In the genomic region with DNA sequence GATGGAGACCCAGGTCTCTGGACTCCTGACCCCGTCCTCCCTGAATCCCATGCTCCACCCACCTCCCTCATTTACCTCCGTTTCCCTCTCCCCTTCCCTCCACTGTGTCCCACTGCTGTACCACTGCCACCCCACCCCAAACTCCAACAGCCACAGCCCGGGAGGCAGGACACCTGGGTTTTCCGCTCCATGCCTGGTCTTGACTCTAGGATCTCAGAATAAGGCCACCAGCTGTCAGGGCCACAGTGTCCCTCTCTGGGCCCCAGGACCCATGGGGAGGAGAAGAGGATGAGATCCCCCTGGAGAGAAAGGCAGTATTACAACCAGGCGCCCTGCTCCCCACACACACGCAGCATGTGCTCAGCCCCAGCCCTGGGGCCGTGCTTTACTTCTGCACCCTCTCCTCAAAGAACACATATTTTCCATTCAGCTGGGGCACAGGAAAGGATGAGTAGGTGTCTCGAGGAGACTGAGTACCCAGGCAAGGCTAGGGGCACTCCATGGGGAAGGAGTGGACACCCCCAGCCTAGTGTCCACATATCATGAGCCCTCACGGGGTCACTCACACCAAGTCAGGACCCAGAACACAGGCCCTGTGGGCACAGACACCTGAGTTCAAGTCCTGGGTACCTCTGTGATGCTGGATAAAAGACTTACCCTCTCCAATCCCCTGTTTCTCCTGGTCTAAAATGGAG, we compare ENCODE assay signal across 1 cellular context.
TF ChIP-seq lines count a peak whose summit lies in the region.

No MANE protein-coding gene starts in this region.

TF ChIP-seq in HepG2, 621 proteins besides CTCF, POLR2A, EP300 and RAD21:
- TF ChIP-seq PHB2 (IDR thresholded peaks at IDR 0.05; ENCODE audit: partially characterized antibody) (no peak), ZNF230 (CRISPR knock-in tag; IDR thresholded peaks at IDR 0.05) (no peak), KDM6A (CRISPR knock-in tag; IDR thresholded peaks at IDR 0.05; ENCODE audit: low read depth) (no peak), HMG20B (CRISPR knock-in tag; conservative IDR thresholded peaks at IDR 0.05) (no peak), TCF12 (IDR thresholded peaks at IDR 0.05) (no peak), TCF12 (CRISPR knock-in tag; IDR thresholded peaks at IDR 0.05) (no peak), ZNF570 (CRISPR knock-in tag; IDR thresholded peaks at IDR 0.05; ENCODE audit: borderline replicate concordance) (no peak), ZNF557 (CRISPR knock-in tag; IDR thresholded peaks at IDR 0.05) (no peak), SNRNP70 (IDR thresholded peaks at IDR 0.05; ENCODE audit: low read depth, low read length) (no peak)
- TF ChIP-seq, protein P1, sequence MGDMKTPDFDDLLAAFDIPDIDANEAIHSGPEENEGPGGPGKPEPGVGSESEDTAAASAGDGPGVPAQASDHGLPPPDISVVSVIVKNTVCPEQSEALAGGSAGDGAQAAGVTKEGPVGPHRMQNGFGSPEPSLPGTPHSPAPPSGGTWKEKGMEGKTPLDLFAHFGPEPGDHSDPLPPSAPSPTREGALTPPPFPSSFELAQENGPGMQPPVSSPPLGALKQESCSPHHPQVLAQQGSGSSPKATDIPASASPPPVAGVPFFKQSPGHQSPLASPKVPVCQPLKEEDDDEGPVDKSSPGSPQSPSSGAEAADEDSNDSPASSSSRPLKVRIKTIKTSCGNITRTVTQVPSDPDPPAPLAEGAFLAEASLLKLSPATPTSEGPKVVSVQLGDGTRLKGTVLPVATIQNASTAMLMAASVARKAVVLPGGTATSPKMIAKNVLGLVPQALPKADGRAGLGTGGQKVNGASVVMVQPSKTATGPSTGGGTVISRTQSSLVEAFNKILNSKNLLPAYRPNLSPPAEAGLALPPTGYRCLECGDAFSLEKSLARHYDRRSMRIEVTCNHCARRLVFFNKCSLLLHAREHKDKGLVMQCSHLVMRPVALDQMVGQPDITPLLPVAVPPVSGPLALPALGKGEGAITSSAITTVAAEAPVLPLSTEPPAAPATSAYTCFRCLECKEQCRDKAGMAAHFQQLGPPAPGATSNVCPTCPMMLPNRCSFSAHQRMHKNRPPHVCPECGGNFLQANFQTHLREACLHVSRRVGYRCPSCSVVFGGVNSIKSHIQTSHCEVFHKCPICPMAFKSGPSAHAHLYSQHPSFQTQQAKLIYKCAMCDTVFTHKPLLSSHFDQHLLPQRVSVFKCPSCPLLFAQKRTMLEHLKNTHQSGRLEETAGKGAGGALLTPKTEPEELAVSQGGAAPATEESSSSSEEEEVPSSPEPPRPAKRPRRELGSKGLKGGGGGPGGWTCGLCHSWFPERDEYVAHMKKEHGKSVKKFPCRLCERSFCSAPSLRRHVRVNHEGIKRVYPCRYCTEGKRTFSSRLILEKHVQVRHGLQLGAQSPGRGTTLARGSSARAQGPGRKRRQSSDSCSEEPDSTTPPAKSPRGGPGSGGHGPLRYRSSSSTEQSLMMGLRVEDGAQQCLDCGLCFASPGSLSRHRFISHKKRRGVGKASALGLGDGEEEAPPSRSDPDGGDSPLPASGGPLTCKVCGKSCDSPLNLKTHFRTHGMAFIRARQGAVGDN (CRISPR knock-in tag; IDR thresholded peaks at IDR 0.05), result no peak
- TF ChIP-seq, protein P2, sequence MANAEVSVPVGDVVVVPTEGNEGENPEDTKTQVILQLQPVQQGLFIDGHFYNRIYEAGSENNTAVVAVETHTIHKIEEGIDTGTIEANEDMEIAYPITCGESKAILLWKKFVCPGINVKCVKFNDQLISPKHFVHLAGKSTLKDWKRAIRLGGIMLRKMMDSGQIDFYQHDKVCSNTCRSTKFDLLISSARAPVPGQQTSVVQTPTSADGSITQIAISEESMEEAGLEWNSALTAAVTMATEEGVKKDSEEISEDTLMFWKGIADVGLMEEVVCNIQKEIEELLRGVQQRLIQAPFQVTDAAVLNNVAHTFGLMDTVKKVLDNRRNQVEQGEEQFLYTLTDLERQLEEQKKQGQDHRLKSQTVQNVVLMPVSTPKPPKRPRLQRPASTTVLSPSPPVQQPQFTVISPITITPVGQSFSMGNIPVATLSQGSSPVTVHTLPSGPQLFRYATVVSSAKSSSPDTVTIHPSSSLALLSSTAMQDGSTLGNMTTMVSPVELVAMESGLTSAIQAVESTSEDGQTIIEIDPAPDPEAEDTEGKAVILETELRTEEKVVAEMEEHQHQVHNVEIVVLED (CRISPR knock-in tag; IDR thresholded peaks at IDR 0.05; ENCODE audit: borderline replicate concordance), result no peak
